In the genomic region with DNA sequence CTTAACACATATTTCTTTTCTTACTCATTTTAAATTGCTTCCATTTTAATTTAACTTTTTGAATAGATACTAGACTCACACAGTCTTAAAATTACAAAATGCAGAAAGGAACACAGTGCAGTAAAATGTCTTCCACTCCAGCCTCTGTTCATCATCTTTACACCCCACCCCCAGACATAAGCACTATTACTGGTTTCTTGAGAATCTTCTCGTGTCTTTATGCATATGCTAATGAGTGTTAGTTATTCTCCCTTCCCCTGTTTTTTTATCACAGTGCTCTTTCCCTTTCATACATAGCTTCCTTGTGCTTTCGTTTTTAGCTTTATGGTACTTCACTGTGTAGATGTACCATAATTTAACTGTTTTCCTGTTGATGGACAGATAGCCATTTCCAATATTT, we compare ENCODE assay signal across 14 cellular contexts. TPM values are rescaled to one million over a fixed set of nuclear protein-coding genes. Genes with fewer than 3 reads are reported as not detected.
A peak's percentile ranks its signal among the peaks of the same experiment; 100 is the strongest.
DNase-seq lines count a peak whose midpoint lies in the region; ATAC-seq and TF ChIP-seq lines count a peak whose summit lies in the region.
"Had no signal": no experiment of that assay in that cellular context is flagged by ENCODE, and none has a peak within 500 bp of the region (broad histone marks: within the 10 kb centered on the region; RNA-seq: fewer than 3 reads in every experiment).

No MANE protein-coding gene starts in this region.

- CTCF ChIA-PET in activated CD8-positive, alpha-beta T cell treated with anti-CD3 and anti-CD28 coated beads for 36 hours (lab: Charles Lee), result interaction anchor here (1.9 to 4.7 kb wide), 2 partner anchors 10 to 15 kb away, joined by 7 to 26 read pairs; partner anchors contain the start of genes LSM3 and XPC
- CTCF ChIA-PET in activated CD8-positive, alpha-beta T cell treated with anti-CD3 and anti-CD28 coated beads, Interleukin-2, amount 10 ng/mL, durations not matched to agents 7 days and 5 days (lab: Charles Lee), result interaction anchor here (0.9 kb wide), 1 partner anchor 15 kb away, joined by 3 read pairs; no protein-coding TSS in a partner anchor

- H3K4me1 Mint-ChIP-seq in activated CD8-positive, alpha-beta T cell treated with anti-CD3 and anti-CD28 coated beads for 36 hours (ENCODE audit: low read depth), result peaks cover 62% of the 10 kb centered on the region
- H3K4me1 Mint-ChIP-seq in activated CD8-positive, alpha-beta T cell treated with anti-CD3 and anti-CD28 coated beads, Interleukin-2, amount 10 ng/mL, durations not matched to agents 7 days and 5 days (ENCODE audit: low read depth), result peaks cover 28% of the 10 kb centered on the region
- peaks cover 64% of the 10 kb centered on the region for H3K4me1 Mint-ChIP-seq in activated naive CD8-positive, alpha-beta T cell (ENCODE audit: low read depth)
- H3K4me1 Mint-ChIP-seq in activated naive CD8-positive, alpha-beta T cell treated with anti-CD3 and anti-CD28 coated beads for 36 hours, result peaks cover 51% of the 10 kb centered on the region
- H3K4me1 Mint-ChIP-seq in activated T-helper 17 cell treated with anti-CD3 and anti-CD28 coated beads, Interleukin-2, amount 50 U/mL, for 72 hours, result peaks cover 48% of the 10 kb centered on the region

- H3K27me3 Mint-ChIP-seq in activated CD8-positive, alpha-beta T cell treated with anti-CD3 and anti-CD28 coated beads for 36 hours, result no peaks in the 10 kb centered on the region
- no peaks in the 10 kb centered on the region for H3K27me3 Mint-ChIP-seq in activated CD8-positive, alpha-beta T cell treated with anti-CD3 and anti-CD28 coated beads, Interleukin-2, amount 10 ng/mL, durations not matched to agents 7 days and 5 days (ENCODE audit: low read depth)
- H3K27me3 Mint-ChIP-seq in activated naive CD8-positive, alpha-beta T cell, result no peaks in the 10 kb centered on the region
- no peaks in the 10 kb centered on the region for H3K27me3 Mint-ChIP-seq in activated naive CD8-positive, alpha-beta T cell treated with anti-CD3 and anti-CD28 coated beads for 36 hours
- H3K27me3 Mint-ChIP-seq in activated T-helper 17 cell treated with anti-CD3 and anti-CD28 coated beads, Interleukin-2, amount 50 U/mL, for 72 hours, result no peaks in the 10 kb centered on the region
- H3K27me3 Mint-ChIP-seq: CD8-positive, alpha-beta memory T cell had no signal

- H3K4me3 Mint-ChIP-seq in activated CD8-positive, alpha-beta T cell treated with anti-CD3 and anti-CD28 coated beads for 36 hours, result no peak overlapping the region
- H3K4me3 Mint-ChIP-seq in activated CD8-positive, alpha-beta T cell treated with anti-CD3 and anti-CD28 coated beads, Interleukin-2, amount 10 ng/mL, durations not matched to agents 7 days and 5 days, result no peak overlapping the region
- no peak overlapping the region for H3K4me3 Mint-ChIP-seq in activated naive CD8-positive, alpha-beta T cell
- no peak overlapping the region for H3K4me3 Mint-ChIP-seq in activated naive CD8-positive, alpha-beta T cell treated with anti-CD3 and anti-CD28 coated beads for 36 hours
- no peak overlapping the region for H3K4me3 Mint-ChIP-seq in activated T-helper 17 cell treated with anti-CD3 and anti-CD28 coated beads, Interleukin-2, amount 50 U/mL, for 72 hours
- H3K4me3 Mint-ChIP-seq: CD14-positive monocyte, H9 had no signal

- ATAC-seq in activated CD8-positive, alpha-beta T cell treated with anti-CD3 and anti-CD28 coated beads for 36 hours, result peak; percentile 73
- ATAC-seq in activated CD8-positive, alpha-beta T cell treated with anti-CD3 and anti-CD28 coated beads, Interleukin-2, amount 10 ng/mL, durations not matched to agents 7 days and 5 days, result no peak
- peak; percentile 43 for ATAC-seq in activated T-helper 17 cell treated with anti-CD3 and anti-CD28 coated beads, Interleukin-2, amount 50 U/mL, for 72 hours (replicated peaks)
- ATAC-seq in Right ventricle myocardium inferior, result no peak

- peaks cover 62% of the 10 kb centered on the region for H3K36me3 Mint-ChIP-seq in activated CD8-positive, alpha-beta T cell treated with anti-CD3 and anti-CD28 coated beads for 36 hours (ENCODE audit: low read depth)
- H3K36me3 Mint-ChIP-seq in activated CD8-positive, alpha-beta T cell treated with anti-CD3 and anti-CD28 coated beads, Interleukin-2, amount 10 ng/mL, durations not matched to agents 7 days and 5 days (ENCODE audit: low read depth), result peaks cover 52% of the 10 kb centered on the region
- peaks cover 27% of the 10 kb centered on the region for H3K36me3 Mint-ChIP-seq in activated naive CD8-positive, alpha-beta T cell
- peaks cover 56% of the 10 kb centered on the region for H3K36me3 Mint-ChIP-seq in activated naive CD8-positive, alpha-beta T cell treated with anti-CD3 and anti-CD28 coated beads for 36 hours
- peaks cover 85% of the 10 kb centered on the region for H3K36me3 Mint-ChIP-seq in activated T-helper 17 cell treated with anti-CD3 and anti-CD28 coated beads, Interleukin-2, amount 50 U/mL, for 72 hours (ENCODE audit: low read depth)

- POLR2A ChIA-PET in activated CD8-positive, alpha-beta T cell treated with anti-CD3 and anti-CD28 coated beads for 36 hours (lab: Charles Lee), result no interaction called here
- POLR2A ChIA-PET in activated CD8-positive, alpha-beta T cell treated with anti-CD3 and anti-CD28 coated beads, Interleukin-2, amount 10 ng/mL, durations not matched to agents 7 days and 5 days (lab: Charles Lee), result interaction anchor here (1.1 to 1.9 kb wide), 2 partner anchors 10 to 64 kb away, joined by 3 to 5 read pairs; partner anchors contain the start of genes CHCHD4, LSM3 and XPC

- peak overlapping the region; percentile 13 for H3K27ac Mint-ChIP-seq in activated CD8-positive, alpha-beta T cell treated with anti-CD3 and anti-CD28 coated beads for 36 hours
- no peak overlapping the region for H3K27ac Mint-ChIP-seq in activated CD8-positive, alpha-beta T cell treated with anti-CD3 and anti-CD28 coated beads, Interleukin-2, amount 10 ng/mL, durations not matched to agents 7 days and 5 days
- peak overlapping the region; percentile 46 for H3K27ac Mint-ChIP-seq in activated naive CD8-positive, alpha-beta T cell
- H3K27ac Mint-ChIP-seq in activated naive CD8-positive, alpha-beta T cell treated with anti-CD3 and anti-CD28 coated beads for 36 hours, result no peak overlapping the region
- H3K27ac Mint-ChIP-seq in activated T-helper 17 cell treated with anti-CD3 and anti-CD28 coated beads, Interleukin-2, amount 50 U/mL, for 72 hours, result no peak overlapping the region
- H3K27ac Mint-ChIP-seq: H9 had no signal

- no peak for TF ChIP-seq CTCF in activated CD8-positive, alpha-beta T cell treated with anti-CD3 and anti-CD28 coated beads for 36 hours (IDR thresholded peaks at IDR 0.05)

- no peaks in the 10 kb centered on the region for H3K9me3 Mint-ChIP-seq in activated CD8-positive, alpha-beta T cell treated with anti-CD3 and anti-CD28 coated beads for 36 hours
- no peaks in the 10 kb centered on the region for H3K9me3 Mint-ChIP-seq in activated CD8-positive, alpha-beta T cell treated with anti-CD3 and anti-CD28 coated beads, Interleukin-2, amount 10 ng/mL, durations not matched to agents 7 days and 5 days (ENCODE audit: insufficient read depth)
- H3K9me3 Mint-ChIP-seq in activated naive CD8-positive, alpha-beta T cell (ENCODE audit: low read depth), result no peaks in the 10 kb centered on the region
- peaks cover 10% of the 10 kb centered on the region for H3K9me3 Mint-ChIP-seq in activated naive CD8-positive, alpha-beta T cell treated with anti-CD3 and anti-CD28 coated beads for 36 hours
- H3K9me3 Mint-ChIP-seq in activated T-helper 17 cell treated with anti-CD3 and anti-CD28 coated beads, Interleukin-2, amount 50 U/mL, for 72 hours, result no peaks in the 10 kb centered on the region
- H3K9me3 Mint-ChIP-seq: CD14-positive monocyte; CD8-positive, alpha-beta memory T cell had no signal

- DNase-seq in activated CD8-positive, alpha-beta T cell treated with anti-CD3 and anti-CD28 coated beads for 36 hours, result no peak
- DNase-seq in activated CD8-positive, alpha-beta T cell treated with anti-CD3 and anti-CD28 coated beads, Interleukin-2, amount 10 ng/mL, durations not matched to agents 7 days and 5 days, result no peak
- DNase-seq in activated naive CD8-positive, alpha-beta T cell treated with anti-CD3 and anti-CD28 coated beads for 36 hours, result no peak
- DNase-seq in Right ventricle myocardium inferior (ENCODE audit: missing footprints) (no peak), cardiac septum (ENCODE audit: low spot score) (no peak)
- DNase-seq: Caco-2; CD8-positive, alpha-beta memory T cell; DND-41; GDM1; GOT3; H9 had no signal

- intact Hi-C loops in activated CD8-positive, alpha-beta T cell treated with anti-CD3 and anti-CD28 coated beads for 36 hours (cut with micrococcal nuclease), result no loop called here
- intact Hi-C loops in Right ventricle myocardium inferior (cut with DNase I) (no loop called here), cardiac septum (cut with DNase I) (no loop called here)

RNA-seq across cellular contexts. Expression of gene LSM3, which starts 9.8 kb away (rescaled TPM):
- total RNA-seq in activated CD8-positive, alpha-beta T cell treated with anti-CD3 and anti-CD28 coated beads for 36 hours, result 10 to 100 TPM; 20.0 to 20.5 TPM
- 10 to 100 TPM; 19.2 to 20.2 TPM for total RNA-seq in activated CD8-positive, alpha-beta T cell treated with anti-CD3 and anti-CD28 coated beads, Interleukin-2, amount 10 ng/mL, durations not matched to agents 7 days and 5 days
- 10 to 100 TPM; 26.3 to 27.2 TPM for total RNA-seq in activated naive CD8-positive, alpha-beta T cell treated with anti-CD3 and anti-CD28 coated beads for 36 hours
- 10 to 100 TPM; 15.6 to 20.6 TPM for total RNA-seq in activated T-helper 17 cell treated with anti-CD3 and anti-CD28 coated beads, Interleukin-2, amount 50 U/mL, for 72 hours
- total RNA-seq in Right ventricle myocardium inferior (17.2 TPM), cardiac septum (13.2 TPM)

RNA-seq across cellular contexts. Expression of gene XPC, which starts 10.0 kb away (rescaled TPM):
- total RNA-seq in activated CD8-positive, alpha-beta T cell treated with anti-CD3 and anti-CD28 coated beads for 36 hours, result 10 to 100 TPM; 23.5 to 24.8 TPM
- total RNA-seq in activated CD8-positive, alpha-beta T cell treated with anti-CD3 and anti-CD28 coated beads, Interleukin-2, amount 10 ng/mL, durations not matched to agents 7 days and 5 days, result 10 to 100 TPM; 29.4 to 31.6 TPM
- 10 to 100 TPM; 19.8 to 25.4 TPM for total RNA-seq in activated naive CD8-positive, alpha-beta T cell treated with anti-CD3 and anti-CD28 coated beads for 36 hours
- total RNA-seq in activated T-helper 17 cell treated with anti-CD3 and anti-CD28 coated beads, Interleukin-2, amount 50 U/mL, for 72 hours, result 10 to 100 TPM; 31.9 to 39.7 TPM
- 7.7 TPM for total RNA-seq in Right ventricle myocardium inferior
- 16.7 TPM for total RNA-seq in cardiac septum

Comparison
In these comparisons a context has a peak if more than half of its experiments do, and no peak if none do; other contexts are left out.
1. ATAC-seq: peak in activated CD8-positive, alpha-beta T cell treated with anti-CD3 and anti-CD28 coated beads for 36 hours (single experiment) and activated T-helper 17 cell treated with anti-CD3 and anti-CD28 coated beads, Interleukin-2, amount 50 U/mL, for 72 hours (single experiment); none in activated CD8-positive, alpha-beta T cell treated with anti-CD3 and anti-CD28 coated beads, Interleukin-2, amount 10 ng/mL, durations not matched to agents 7 days and 5 days (single experiment) and Right ventricle myocardium inferior (single experiment).
2. H3K27ac Mint-ChIP-seq: peak in activated CD8-positive, alpha-beta T cell treated with anti-CD3 and anti-CD28 coated beads for 36 hours (single experiment) and activated naive CD8-positive, alpha-beta T cell (single experiment); none in activated CD8-positive, alpha-beta T cell treated with anti-CD3 and anti-CD28 coated beads, Interleukin-2, amount 10 ng/mL, durations not matched to agents 7 days and 5 days (single experiment), activated naive CD8-positive, alpha-beta T cell treated with anti-CD3 and anti-CD28 coated beads for 36 hours (single experiment) and activated T-helper 17 cell treated with anti-CD3 and anti-CD28 coated beads, Interleukin-2, amount 50 U/mL, for 72 hours (single experiment).